8 cellular contexts compared by ENCODE assay signal in genomic region chr3:197960694-197961581, GRCh38. TPM values are rescaled to one million over a fixed set of nuclear protein-coding genes. Genes with fewer than 3 reads are reported as not detected.
A peak's percentile ranks its signal among the peaks of the same experiment; 100 is the strongest.
DNase-seq lines count a peak whose midpoint lies in the region; ATAC-seq and TF ChIP-seq lines count a peak whose summit lies in the region.

No MANE protein-coding gene starts in this region.

- DNase-seq in CD8-positive, alpha-beta T cell: peak in 1 of 7 experiments; percentile 47
- DNase-seq in MG63 (no peak), coronary artery (ENCODE audit: low spot score) (no peak), activated gamma-delta T cell treated with Interleukin-2 at 50 U/mL for 16 hours (no peak), NCI-H2029 (lab: John Stamatoyannopoulos, UW) (no peak)
- DNase-seq in naive thymus-derived CD4-positive, alpha-beta T cell: no peak

- no peak for TF ChIP-seq CTCF in CD8-positive, alpha-beta T cell (IDR thresholded peaks at IDR 0.05)
- TF ChIP-seq CTCF in coronary artery (IDR thresholded peaks at IDR 0.05): no peak

- peaks cover 23% of the 10 kb centered on the region for H3K36me3 Mint-ChIP-seq in CD8-positive, alpha-beta T cell
- H3K36me3 Mint-ChIP-seq in naive thymus-derived CD4-positive, alpha-beta T cell: peaks cover 0 to 17% (median 3%) of the 10 kb centered on the region in 5 donors

- H3K27me3 Mint-ChIP-seq in CD8-positive, alpha-beta T cell (ENCODE audit: low read depth): no peaks in the 10 kb centered on the region
- H3K27me3 Mint-ChIP-seq in naive thymus-derived CD4-positive, alpha-beta T cell: peaks cover 0 to 2% (median 0%) of the 10 kb centered on the region in 5 donors

- H3K4me1 Mint-ChIP-seq in CD8-positive, alpha-beta T cell (ENCODE audit: low read depth): peaks cover 51% of the 10 kb centered on the region
- peaks cover 33 to 74% (median 48%) of the 10 kb centered on the region in 7 donors for H3K4me1 Mint-ChIP-seq in naive thymus-derived CD4-positive, alpha-beta T cell

- no peak for ATAC-seq in CD8-positive, alpha-beta T cell
- ATAC-seq in naive thymus-derived CD4-positive, alpha-beta T cell: no peak
- no peak for ATAC-seq in activated CD4-positive, CD25-positive, alpha-beta regulatory T cell treated with anti-CD3 and anti-CD28 coated beads, Interleukin-2, amount 50 U/mL, for 24 hours
- ATAC-seq in GM19463 (IDR thresholded peaks at IDR 0.05; ENCODE audit: unreplicated experiment): no peak

- peak overlapping the region; percentile 91 for H3K4me3 Mint-ChIP-seq in CD8-positive, alpha-beta T cell
- H3K4me3 Mint-ChIP-seq in naive thymus-derived CD4-positive, alpha-beta T cell: peak overlapping the region; percentile 86 to 98 (median 92)

- no peaks in the 10 kb centered on the region for H3K9me3 ChIP-seq in CD8-positive, alpha-beta T cell (ENCODE audit: low read length)
- peaks cover under 1% of the 10 kb centered on the region; the same call in 1 of the 2 replicates for H3K9me3 ChIP-seq in MG63
- H3K9me3 ChIP-seq in naive thymus-derived CD4-positive, alpha-beta T cell (ENCODE audit: control insufficient read depth in 2 of 3, low read length in 3 of 3): no peaks in the 10 kb centered on the region

- POLR2A ChIA-PET in CD8-positive, alpha-beta T cell (lab: Charles Lee): interaction anchor here (1.2 to 2.5 kb wide), 5 partner anchors 9 to 18 kb away, joined by 3 to 10 read pairs (median 5); partner anchors contain the start of gene RPL35A
- POLR2A ChIA-PET in naive thymus-derived CD4-positive, alpha-beta T cell (lab: Charles Lee): interaction anchor here (1.0 to 1.2 kb wide), 4 partner anchors 10 to 35 kb away, joined by 3 to 8 read pairs (median 5); partner anchors contain the start of gene RPL35A

- CTCF ChIA-PET in CD8-positive, alpha-beta T cell (lab: Charles Lee): interaction anchor here (0.9 kb wide), 1 partner anchor 22 kb away, joined by 3 read pairs; no protein-coding TSS in a partner anchor
- CTCF ChIA-PET in naive thymus-derived CD4-positive, alpha-beta T cell (lab: Charles Lee): interaction anchor here (1.0 kb wide), 1 partner anchor 11 kb away, joined by 4 read pairs; the partner anchor contains the start of gene RPL35A

- H3K4me3 ChIP-seq in CD8-positive, alpha-beta T cell (ENCODE audit: low read depth, low read length): peak overlapping the region; percentile 90
- H3K4me3 ChIP-seq in MG63: peak overlapping the region; percentile 61
- H3K4me3 ChIP-seq in coronary artery: peak overlapping the region; percentile 81
- H3K4me3 ChIP-seq in naive thymus-derived CD4-positive, alpha-beta T cell (ENCODE audit: low read length): peak overlapping the region; percentile 91

- no peaks in the 10 kb centered on the region for H3K9me3 Mint-ChIP-seq in CD8-positive, alpha-beta T cell
- peaks cover 0 to 2% (median 0%) of the 10 kb centered on the region in 11 donors for H3K9me3 Mint-ChIP-seq in naive thymus-derived CD4-positive, alpha-beta T cell

- H3K4me1 ChIP-seq in CD8-positive, alpha-beta T cell (ENCODE audit: insufficient read depth, low read length): peaks cover 32% of the 10 kb centered on the region
- peaks cover 26 to 27% of the 10 kb centered on the region in 2 donors for H3K4me1 ChIP-seq in naive thymus-derived CD4-positive, alpha-beta T cell (ENCODE audit: control insufficient read depth in 2 of 2, insufficient read depth in 2 of 2, low read length in 2 of 2)

- peaks cover 11% of the 10 kb centered on the region for H3K36me3 ChIP-seq in CD8-positive, alpha-beta T cell (ENCODE audit: insufficient read depth, low read length)
- peaks cover 10% of the 10 kb centered on the region for H3K36me3 ChIP-seq in MG63
- H3K36me3 ChIP-seq in naive thymus-derived CD4-positive, alpha-beta T cell (ENCODE audit: control insufficient read depth in 2 of 3, insufficient read depth in 3 of 3, low read length in 3 of 3): peaks cover 0 to 17% (median 3%) of the 10 kb centered on the region in 3 experiments

- H3K27ac Mint-ChIP-seq in CD8-positive, alpha-beta T cell: peak overlapping the region; percentile 92
- H3K27ac Mint-ChIP-seq in naive thymus-derived CD4-positive, alpha-beta T cell: peak overlapping the region; percentile 92 to 97 (median 96)

- intact Hi-C loops in CD8-positive, alpha-beta T cell (cut with DNase I, micrococcal nuclease): loop anchor here (1.0 to 5.0 kb wide), 4 partner anchors 11 to 174 kb away; partner anchors contain the start of gene RPL35A (in 2 of the 2)
- intact Hi-C loops in naive thymus-derived CD4-positive, alpha-beta T cell (cut with micrococcal nuclease): loop anchor here (1.0 to 5.0 kb wide), 6 partner anchors 11 to 404 kb away; partner anchors contain the start of genes RPL35A (in 2 of the 2), BDH1 (in 1 of the 2) and LRCH3 (in 1 of the 2)

- no peaks in the 10 kb centered on the region for H3K27me3 ChIP-seq in CD8-positive, alpha-beta T cell (ENCODE audit: insufficient read depth, low read length)
- no peaks in the 10 kb centered on the region for H3K27me3 ChIP-seq in MG63
- H3K27me3 ChIP-seq in naive thymus-derived CD4-positive, alpha-beta T cell (ENCODE audit: control insufficient read depth in 2 of 2, insufficient read depth in 2 of 2, low read length in 2 of 2): no peaks in the 10 kb centered on the region

- H3K27ac ChIP-seq in CD8-positive, alpha-beta T cell (ENCODE audit: low read depth, low read length): peak overlapping the region; percentile 82
- H3K27ac ChIP-seq in coronary artery: peak overlapping the region; percentile 29 to 81
- peak overlapping the region; percentile 86 for H3K27ac ChIP-seq in naive thymus-derived CD4-positive, alpha-beta T cell (ENCODE audit: low read depth, low read length)

RNA-seq across cellular contexts. Expression of gene LMLN, which starts 0.9 kb away (rescaled TPM):
- total RNA-seq in CD8-positive, alpha-beta T cell: 1 to 10 TPM; 4.4 to 6.4 TPM
- 3.5 and 5.6 TPM in 2 replicates for total RNA-seq in MG63 (2014; rRNA removed; shearing (Covaris generic); ENCODE audit: low replicate concordance)
- total RNA-seq in naive thymus-derived CD4-positive, alpha-beta T cell: 10 to 100 TPM in 1 of 5 experiments, 1 to 10 TPM in 4; 4.2 to 10.9 (median 6.8) TPM
- 1 to 10 TPM; 1.5 to 2.5 TPM for polyA plus RNA-seq in naive thymus-derived CD4-positive, alpha-beta T cell

RNA-seq across cellular contexts. Expression of gene RPL35A, which starts 10.9 kb away (rescaled TPM):
- 1,000 to 10,000 TPM; 2,004 to 2,100 TPM for total RNA-seq in CD8-positive, alpha-beta T cell
- 2,427 and 2,822 TPM in 2 replicates for total RNA-seq in MG63 (2014; rRNA removed; shearing (Covaris generic); ENCODE audit: low replicate concordance)
- total RNA-seq in naive thymus-derived CD4-positive, alpha-beta T cell: 1,000 to 10,000 TPM; 1,070 to 2,246 (median 1,860) TPM
- 1,000 to 10,000 TPM; 2,099 to 2,760 TPM for polyA plus RNA-seq in naive thymus-derived CD4-positive, alpha-beta T cell
